Comparison of ENCODE assay signal across 8 cellular contexts in the genomic region with DNA sequence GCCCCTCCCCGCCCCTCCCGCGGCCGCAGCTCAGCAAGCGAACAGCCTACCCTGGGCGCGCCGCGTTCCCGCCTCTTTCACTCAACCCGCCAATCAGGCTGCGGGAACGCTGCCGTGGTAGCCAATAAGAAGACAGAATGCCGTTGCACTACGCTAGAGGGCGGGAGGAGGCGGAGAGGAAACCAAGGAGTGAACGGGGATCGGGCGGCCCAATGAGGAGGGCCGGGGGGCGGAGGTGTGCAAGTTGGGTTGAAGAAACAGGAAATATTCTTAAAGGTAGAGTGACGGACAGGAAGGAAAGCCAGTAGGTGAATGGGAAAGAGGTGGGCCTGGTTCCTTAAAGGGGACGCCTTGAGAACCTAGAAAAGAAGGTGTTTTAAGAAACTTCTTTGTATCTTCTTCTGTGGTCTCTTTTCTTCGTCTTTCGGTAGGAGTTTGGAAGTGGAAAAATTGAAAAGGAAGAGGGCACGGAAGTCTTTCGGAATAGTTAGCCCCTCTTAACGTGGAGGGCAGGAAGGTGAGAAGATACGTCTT. TPM values are rescaled to one million over a fixed set of nuclear protein-coding genes. Genes with fewer than 3 reads are reported as not detected.
DNase-seq lines count a peak whose midpoint lies in the region; ATAC-seq, FAIRE-seq and TF ChIP-seq lines count a peak whose summit lies in the region.

No MANE protein-coding gene starts in this region.

- DNase-seq in ACHN = peak; percentile 98
- DNase-seq in NCI-H2196 (lab: John Stamatoyannopoulos, UW; ENCODE audit: unreplicated experiment) = peak; percentile 100
- peak; percentile 90 to 100 (median 99) for DNase-seq in caudate nucleus (lab: John Stamatoyannopoulos, UW)
- peak; percentile 98 for DNase-seq in iPS-NIHi7 (ENCODE audit: extremely low spot score)
- peak; percentile 100 for DNase-seq in small intestine

- H3K4me3 ChIP-seq in WI38 (ENCODE audit: low read depth, low read length) (peak overlapping the region; percentile 75), small intestine (ENCODE audit: low read depth in 1 of 2, low read length in 2 of 2) (peak overlapping the region; percentile 84 to 97)

- ATAC-seq in GM18870 (IDR thresholded peaks at IDR 0.05; ENCODE audit: unreplicated experiment) (peak; percentile 98), HG03135 (IDR thresholded peaks at IDR 0.05; ENCODE audit: unreplicated experiment) (peak; percentile 94)

- H3K4me1 ChIP-seq in small intestine (ENCODE audit: control insufficient read depth in 2 of 2, insufficient read depth in 1 of 2, low read depth in 1 of 2, low read length in 1 of 2) = peaks cover 3 to 10% of the 10 kb centered on the region in 2 donors

- H3K27ac ChIP-seq in caudate nucleus (ENCODE audit: low read depth, low read length) (peak overlapping the region; percentile 98), small intestine (ENCODE audit: low read depth in 1 of 2, low read length in 1 of 2) (peak overlapping the region; percentile 87 to 92)

- H3K9me3 ChIP-seq in small intestine (ENCODE audit: control insufficient read depth, low read depth) = no peaks in the 10 kb centered on the region

- no peaks in the 10 kb centered on the region for H3K36me3 ChIP-seq in small intestine (ENCODE audit: control insufficient read depth in 2 of 2, insufficient read depth in 2 of 2, low read length in 2 of 2)

- WGBS in small intestine, 3 donors = 0% methylated on average over 27 to 31 of the region's 31 CpGs

- in situ Hi-C loops in ACHN (cut with HindIII; ENCODE audit: low pct_ligation_motif_present, low pct_unique_long_range_greater_than_20kb, low sequenced_read_pairs) = no loop called here

- no peaks in the 10 kb centered on the region for H3K27me3 ChIP-seq in small intestine (ENCODE audit: control insufficient read depth in 2 of 2, insufficient read depth in 2 of 2, low read length in 2 of 2)

- FAIRE-seq in small intestine (lab: Jason Lieb, UNC) = peak; percentile 91

- no peak for TF ChIP-seq CTCF in WI38 (IDR thresholded peaks at IDR 0.05; ENCODE audit: low read depth, low read length)

RNA-seq across cellular contexts. Expression of a gene that starts 0.3 kb away (rescaled TPM):
- 1 to 10 TPM; 3.2 to 9.8 (median 5.0) TPM for polyA plus RNA-seq in small intestine

RNA-seq across cellular contexts. Expression of a gene that starts 49.3 kb away (rescaled TPM):
- 10 to 100 TPM; 17.0 to 56.7 (median 25.3) TPM for polyA plus RNA-seq in small intestine

RNA-seq across cellular contexts. Expression of a gene that starts 50.1 kb away (rescaled TPM):
- 10 to 100 TPM; 13.8 to 19.4 (median 15.9) TPM for polyA plus RNA-seq in small intestine

Comparison
In these comparisons a context has a peak if more than half of its experiments do, and no peak if none do; other contexts are left out.
1. Peak in every context shown above with its lines: DNase-seq, ATAC-seq, H3K4me3 ChIP-seq and H3K27ac ChIP-seq.